ENCODE assay signal across 8 cellular contexts in the genomic region with DNA sequence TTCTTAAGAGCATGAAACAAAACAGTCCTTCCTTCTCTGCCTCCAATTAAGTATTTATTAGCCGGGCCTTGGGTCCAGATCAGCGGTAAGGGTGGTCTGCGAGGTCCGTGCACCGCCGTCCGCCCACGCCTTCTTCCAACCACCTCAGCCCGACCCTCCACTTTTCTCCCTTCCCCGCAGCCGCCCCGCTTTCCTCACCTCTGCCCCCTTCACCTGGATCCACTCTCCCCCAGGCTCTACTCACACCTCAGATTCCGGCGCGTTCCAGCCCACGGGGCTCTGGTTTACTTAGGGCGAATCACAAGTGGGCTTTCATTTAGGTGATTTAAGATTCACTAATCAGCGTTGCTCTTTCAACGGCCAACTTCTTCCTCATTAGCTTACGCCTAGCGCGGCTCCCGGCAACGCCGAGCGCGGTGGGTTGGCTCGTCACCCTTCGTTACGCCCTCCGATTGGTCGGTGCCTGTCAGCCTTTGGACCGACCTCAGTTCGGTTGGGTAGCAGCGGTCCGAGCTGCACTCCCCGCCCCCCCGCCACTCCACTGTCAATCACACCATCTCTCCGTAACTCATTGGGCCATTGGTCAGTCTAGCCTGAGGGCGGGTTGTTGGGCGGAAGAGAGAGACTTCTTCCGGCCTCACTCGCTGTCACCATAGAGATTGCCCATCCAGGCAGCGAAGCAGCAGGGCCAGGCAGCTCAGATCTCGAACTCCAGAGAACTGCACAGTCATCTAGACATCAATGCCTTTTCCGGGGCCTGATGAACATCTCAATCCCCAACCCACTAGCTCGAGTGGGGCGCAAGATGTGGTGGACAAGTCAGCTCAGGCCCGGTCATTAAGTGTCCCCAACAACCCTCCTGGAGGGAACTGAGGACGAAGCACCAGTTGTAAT. TPM values are rescaled to one million over a fixed set of nuclear protein-coding genes. Genes with fewer than 3 reads are reported as not detected.
DNase-seq lines count a peak whose midpoint lies in the region; ATAC-seq and TF ChIP-seq lines count a peak whose summit lies in the region.

A gene (minus strand): TSS at position 286 of the 894 bp plus-strand sequence. CDS start 9,385 bp downstream, outside the sequence.

- intact Hi-C loops in T-helper 2 cell treated with Interferon-gamma antibody and Interleukin-4, amounts not matched to agents 100 ng/mL and 5 ng/mL, for 36 hours (cut with micrococcal nuclease), result loop anchor here (1.0 to 10.0 kb wide), 10 partner anchors 49 to 1369 kb away; a partner anchor contains a TSS
- intact Hi-C loops in left ventricle myocardium superior (cut with micrococcal nuclease) (no loop called here), prostate gland (cut with DNase I) (loop anchor here (5.0 kb wide), 2 partner anchors 236 to 481 kb away; a partner anchor contains a TSS)

- H3K4me3 ChIP-seq in prostate gland (peak within 1 kb of the TSS; percentile 66 to 93), urinary bladder (ENCODE audit: low read depth, low read length) (peak within 1 kb of the TSS; percentile 55)

- H3K36me3 ChIP-seq in prostate gland (no peaks in the 10 kb centered on the region), urinary bladder (ENCODE audit: insufficient read depth) (no peaks in the 10 kb centered on the region)

- peak within 1 kb of the TSS; percentile 74 to 88 for H3K27ac ChIP-seq in prostate gland
- H3K27ac ChIP-seq in urinary bladder (ENCODE audit: low read depth), result no peak within 1 kb of the TSS

- 8% methylated on average over 50 of the region's 50 CpGs for WGBS in prostate gland
- 7% methylated on average over 50 of the region's 50 CpGs for WGBS in urinary bladder

- peaks cover 3% of the 10 kb centered on the region for H3K4me1 ChIP-seq in prostate gland (replicated peaks)
- H3K4me1 ChIP-seq in urinary bladder (ENCODE audit: insufficient read depth), result no peaks in the 10 kb centered on the region

- ATAC-seq in GM18499 (IDR thresholded peaks at IDR 0.05; ENCODE audit: insufficient read depth, unreplicated experiment) (peak; percentile 97), HG02943 (IDR thresholded peaks at IDR 0.05; ENCODE audit: low read depth, unreplicated experiment) (peak; percentile 98), left ventricle myocardium superior (peak; percentile 100)

- H3K9me3 ChIP-seq in prostate gland, result no peaks in the 10 kb centered on the region

- no peaks in the 10 kb centered on the region for H3K27me3 ChIP-seq in prostate gland (replicated peaks; ENCODE audit: insufficient read depth)

- DNase-seq in NCI-H187 treated with DMSO at 0.1 percent for 48 hours (lab: John Stamatoyannopoulos, UW) (peak; percentile 88), anterior cingulate cortex (lab: John Stamatoyannopoulos, UW) (peak; percentile 81 to 100 (median 99)), left ventricle myocardium superior (peak; percentile 99), prostate gland (ENCODE audit: low spot score) (peak; percentile 98)

- no peak for TF ChIP-seq POLR2A in prostate gland (IDR thresholded peaks at IDR 0.05)

- TF ChIP-seq CTCF in prostate gland (IDR thresholded peaks at IDR 0.05), result no peak

RNA-seq across cellular contexts. Expression of the gene that starts here (rescaled TPM):
- 17.5 and 18.3 TPM in 2 replicates for total RNA-seq in T-helper 2 cell treated with Interferon-gamma antibody and Interleukin-4, amounts not matched to agents 100 ng/mL and 5 ng/mL, for 36 hours
- 7.9 TPM for total RNA-seq in left ventricle myocardium superior
- total RNA-seq in prostate gland, result 10 to 100 TPM; 17.7 to 33.5 TPM
- total RNA-seq in urinary bladder, result 38.5 TPM
- 35.3 TPM for polyA plus RNA-seq in urinary bladder
